ENCODE assay signal across 8 cellular contexts in the genomic region with DNA sequence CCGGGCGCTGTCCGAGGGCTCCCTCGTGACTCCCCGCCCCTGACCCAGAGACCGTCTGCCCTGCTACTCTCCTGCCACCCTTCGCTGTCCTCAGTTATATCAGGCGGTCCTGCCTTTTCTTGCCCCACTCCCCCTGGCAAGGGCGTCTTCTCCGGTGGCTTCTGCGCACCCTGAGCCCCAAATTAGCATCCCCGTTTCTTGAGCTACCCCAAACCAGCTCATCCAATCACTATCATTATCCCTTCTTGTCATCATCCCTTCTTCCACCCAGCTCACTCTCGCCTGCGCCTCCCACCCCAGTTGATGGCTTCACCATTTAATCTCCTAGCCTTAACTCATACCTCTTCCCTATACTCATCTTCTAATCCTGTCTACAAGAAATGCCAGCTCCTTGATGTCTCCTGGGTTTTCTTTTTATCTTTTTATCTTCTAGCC. TPM values are rescaled to one million over a fixed set of nuclear protein-coding genes. Genes with fewer than 3 reads are reported as not detected.
DNase-seq lines count a peak whose midpoint lies in the region; ATAC-seq and TF ChIP-seq lines count a peak whose summit lies in the region.

No MANE protein-coding gene starts in this region.

- 0 to 2% methylated on average over 14 of the region's 14 CpGs for WGBS in esophagus squamous epithelium, 2 donors

- H3K36me3 ChIP-seq in SJSA1 (peaks cover 8% of the 10 kb centered on the region), esophagus squamous epithelium (peaks cover 0 to 18% (median 0%) of the 10 kb centered on the region in 3 donors), neutrophil (no peaks in the 10 kb centered on the region)

- peaks cover 13% of the 10 kb centered on the region for H3K4me1 ChIP-seq in SJSA1 (replicated peaks)
- peaks cover 18 to 55% (median 24%) of the 10 kb centered on the region in 3 donors for H3K4me1 ChIP-seq in esophagus squamous epithelium
- peaks cover 24 to 28% of the 10 kb centered on the region in 2 experiments for H3K4me1 ChIP-seq in neutrophil (ENCODE audit: control insufficient read depth in 1 of 2, insufficient read depth in 1 of 2, low read depth in 1 of 2, low read length in 1 of 2)

- H3K4me3 ChIP-seq in SJSA1: peak overlapping the region; percentile 97
- H3K4me3 ChIP-seq in esophagus squamous epithelium: peak overlapping the region; percentile 74 to 99 (median 93)
- H3K4me3 ChIP-seq in neutrophil (ENCODE audit: low read depth in 1 of 2, low read length in 1 of 2): peak overlapping the region; percentile 86 to 87

- H3K9me3 ChIP-seq in SJSA1 (replicated peaks) (no peaks in the 10 kb centered on the region), esophagus squamous epithelium (no peaks in the 10 kb centered on the region), neutrophil (no peaks in the 10 kb centered on the region)

- intact Hi-C loops in esophagus squamous epithelium (cut with DNase I): loop anchor here (10.0 kb wide), 1 partner anchor 177 kb away; a partner anchor contains a TSS

- ATAC-seq in GM19452 (IDR thresholded peaks at IDR 0.05; ENCODE audit: unreplicated experiment) (peak; percentile 18), HG03097 (IDR thresholded peaks at IDR 0.05; ENCODE audit: low FRiP score, unreplicated experiment) (no peak)

- DNase-seq in SJSA1 (ENCODE audit: low read depth in 1 of 2, low spot score in 2 of 2) (no peak), esophagus squamous epithelium (lab: John Stamatoyannopoulos, UW) (no peak), NCI-H2029 treated with DMSO at 0.1 percent for 48 hours (lab: John Stamatoyannopoulos, UW) (no peak), NCI-H1694 (lab: John Stamatoyannopoulos, UW) (no peak)

- no peak for TF ChIP-seq POLR2A in esophagus squamous epithelium (IDR thresholded peaks at IDR 0.05)

- TF ChIP-seq CTCF in 22Rv1 (IDR thresholded peaks at IDR 0.05): no peak
- TF ChIP-seq CTCF in esophagus squamous epithelium (IDR thresholded peaks at IDR 0.05): no peak
- no peak for TF ChIP-seq CTCF in neutrophil (IDR thresholded peaks at IDR 0.05)

- H3K27ac ChIP-seq in 22Rv1 (peak overlapping the region; percentile 80), SJSA1 (peak overlapping the region; percentile 82), esophagus squamous epithelium (peak overlapping the region; percentile 89 to 99 (median 96)), neutrophil (peak overlapping the region; percentile 84)

- H3K27me3 ChIP-seq in SJSA1 (replicated peaks): no peaks in the 10 kb centered on the region
- H3K27me3 ChIP-seq in esophagus squamous epithelium: no peaks in the 10 kb centered on the region
- H3K27me3 ChIP-seq in neutrophil: no peaks in the 10 kb centered on the region

RNA-seq across cellular contexts. Expression of a gene that starts 0.4 kb away (rescaled TPM):
- 0.24 TPM in 1 of 2 replicates, not detected in the other for total RNA-seq in SJSA1 (2014; rRNA removed; shearing (Covaris generic))
- 1 to 10 TPM; 1.6 to 2.9 (median 2.5) TPM for total RNA-seq in esophagus squamous epithelium

RNA-seq across cellular contexts. Expression of a gene that starts 0.5 kb away (rescaled TPM):
- 22.7 and 39.7 TPM in 2 replicates for total RNA-seq in SJSA1 (2014; rRNA removed; shearing (Covaris generic))
- total RNA-seq in esophagus squamous epithelium: 100 to 1,000 TPM in 1 of 4 donors, 10 to 100 TPM in 3; 26.4 to 102 (median 43.8) TPM

RNA-seq across cellular contexts. Expression of a gene that starts 45.5 kb away (rescaled TPM):
- 11.9 and 14.1 TPM in 2 replicates for total RNA-seq in SJSA1 (2014; rRNA removed; shearing (Covaris generic))
- 10 to 100 TPM; 11.9 to 35.6 (median 19.7) TPM for total RNA-seq in esophagus squamous epithelium

RNA-seq across cellular contexts. Expression of a gene that starts 56.1 kb away (rescaled TPM):
- total RNA-seq in SJSA1 (2014; rRNA removed; shearing (Covaris generic)): 14.7 and 17.4 TPM in 2 replicates
- total RNA-seq in esophagus squamous epithelium: 10 to 100 TPM in 3 of 4 donors, 1 to 10 TPM in 1; 9.7 to 25.9 (median 19.4) TPM

RNA-seq across cellular contexts. Expression of a gene that starts 56.1 kb away (rescaled TPM):
- total RNA-seq in SJSA1 (2014; rRNA removed; shearing (Covaris generic)): not detected in 2 replicates
- under 1 TPM in 2 of 4 donors, not detected in 2; under 0.01 to 0.04 TPM for total RNA-seq in esophagus squamous epithelium
